Comparison of ENCODE assay signal across 10 cellular contexts in the genomic region with DNA sequence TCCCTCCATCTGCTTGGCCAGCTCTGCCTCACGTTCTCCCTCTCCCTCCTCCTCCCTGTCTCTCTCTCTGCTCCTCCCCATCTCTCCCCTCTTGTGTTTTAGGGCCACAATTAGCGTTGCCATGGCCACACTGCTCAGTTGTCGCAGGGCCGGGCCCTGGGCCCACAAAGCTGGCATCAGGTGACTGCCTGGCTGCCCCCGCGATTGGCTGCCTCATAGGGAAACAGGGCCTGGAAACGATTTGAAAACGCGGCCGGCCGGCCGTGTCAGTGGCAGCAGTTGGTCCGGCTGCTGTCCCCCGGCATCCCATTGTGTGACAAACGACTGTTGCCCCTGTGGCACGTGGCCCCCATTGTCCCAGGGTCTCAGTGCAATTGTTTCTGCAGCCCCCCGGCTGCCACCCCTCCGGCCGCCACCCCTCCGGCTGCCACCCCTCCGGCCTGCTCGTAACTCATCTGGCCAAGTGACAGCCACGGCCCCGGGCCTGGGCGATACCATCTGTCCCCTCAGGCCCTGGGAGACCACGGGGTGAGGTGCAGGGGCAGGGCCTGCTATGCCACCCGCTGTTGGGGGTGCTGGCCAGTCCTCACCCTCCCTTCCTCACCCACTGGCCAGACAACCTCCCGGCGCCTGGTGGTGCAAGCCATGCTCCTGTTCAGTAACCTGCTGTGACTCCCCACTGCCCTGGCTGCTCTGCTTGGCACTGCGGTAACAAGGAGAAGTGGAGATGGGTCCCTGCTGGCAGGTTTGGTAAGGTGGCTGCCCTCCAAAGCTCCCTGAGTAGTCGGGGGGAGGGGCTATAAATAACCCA. TPM values are rescaled to one million over a fixed set of nuclear protein-coding genes. Genes with fewer than 3 reads are reported as not detected.
DNase-seq lines count a peak whose midpoint lies in the region; ATAC-seq and TF ChIP-seq lines count a peak whose summit lies in the region.
"Had no signal": no experiment of that assay in that cellular context is flagged by ENCODE, and none has a peak within 500 bp of the region (broad histone marks: within the 10 kb centered on the region; RNA-seq: fewer than 3 reads in every experiment).

No MANE protein-coding gene starts in this region.

- H3K4me3 ChIP-seq in fibroblast of lung (replicated peaks in 1 of 4; ENCODE audit: control extremely low read depth in 1 of 4, insufficient read depth in 1 of 4, low read depth in 3 of 4, low read length in 4 of 4): peak overlapping the region in 1 of 4 experiments; percentile 22
- peak overlapping the region in 1 of 2 donors; percentile 6 for H3K4me3 ChIP-seq in uterus

- intact Hi-C loops in uterus (cut with DNase I; ENCODE audit: low total_unique reads): no loop called here

- H2AFZ ChIP-seq in fibroblast of lung (ENCODE audit: low read length): peak overlapping the region; percentile 62

- no peak for TF ChIP-seq CTCF in fibroblast of lung (conservative IDR thresholded peaks at IDR 0.05 in 1 of 2, IDR thresholded peaks at IDR 0.05 in 1 of 2; ENCODE audit: low read depth in 1 of 2, low read length in 2 of 2)
- no peak for TF ChIP-seq CTCF in neural crest cell (conservative IDR thresholded peaks at IDR 0.05)
- no peak for TF ChIP-seq CTCF in GM10266 (IDR thresholded peaks at IDR 0.05; ENCODE audit: control insufficient read depth, insufficient read depth, low read depth, missing control alignments)
- no peak for TF ChIP-seq CTCF in uterus (IDR thresholded peaks at IDR 0.05)
- TF ChIP-seq CTCF in HFFc6 (IDR thresholded peaks at IDR 0.05): no peak

- H3K27me3 ChIP-seq in fibroblast of lung (ENCODE audit: control insufficient read depth, insufficient read depth, low read length) (no peaks in the 10 kb centered on the region), uterus (no peaks in the 10 kb centered on the region)

- H3K9me3 ChIP-seq in fibroblast of lung (ENCODE audit: control insufficient read depth, insufficient read depth, low read depth, low read length) (no peaks in the 10 kb centered on the region), uterus (no peaks in the 10 kb centered on the region)

- H3K36me3 ChIP-seq in fibroblast of lung (ENCODE audit: control insufficient read depth, insufficient read depth, low read length) (no peaks in the 10 kb centered on the region), uterus (no peaks in the 10 kb centered on the region)

- H3K27ac ChIP-seq in fibroblast of lung (ENCODE audit: insufficient read depth, low read length): no peak overlapping the region
- peak overlapping the region in 1 of 2 donors; percentile 33 for H3K27ac ChIP-seq in uterus

- H3K79me2 ChIP-seq in fibroblast of lung (ENCODE audit: control insufficient read depth, insufficient read depth, low read length): no peaks in the 10 kb centered on the region

- H3K4me1 ChIP-seq in fibroblast of lung (ENCODE audit: control insufficient read depth, extremely low read depth, insufficient read depth, low read length) (no peaks in the 10 kb centered on the region), uterus (peaks cover 0 to 4% of the 10 kb centered on the region in 2 donors)

- DNase-seq in GM03348 (ENCODE audit: low spot score) (peak; percentile 63), NCI-H526 treated with DMSO at 0.1 percent for 48 hours (lab: John Stamatoyannopoulos, UW) (peak; percentile 78), fibroblast of lung (ENCODE audit: low read depth in 2 of 2) (peak; percentile 17 to 41), neural crest cell (ENCODE audit: low read depth, low spot score) (peak; percentile 55), GM10266 (ENCODE audit: extremely low spot score) (no peak), uterus (no peak), HFFc6 (no peak)

- no peak for TF ChIP-seq POLR2A in uterus (IDR thresholded peaks at IDR 0.05)

- no peak for ATAC-seq in HG03565 (IDR thresholded peaks at IDR 0.05; ENCODE audit: unreplicated experiment)

- H3K4me1 Mint-ChIP-seq in neural crest cell (peaks cover 12% of the 10 kb centered on the region), HFFc6 (ENCODE audit: low read depth) (no peaks in the 10 kb centered on the region)
- H3K4me1 Mint-ChIP-seq: central memory CD8-positive, alpha-beta T cell had no signal

- H3K36me3 Mint-ChIP-seq in neural crest cell (ENCODE audit: low read depth): no peaks in the 10 kb centered on the region
- no peaks in the 10 kb centered on the region for H3K36me3 Mint-ChIP-seq in HFFc6 (ENCODE audit: low read depth)

- H3K4me3 Mint-ChIP-seq in neural crest cell (peak overlapping the region; percentile 15), HFFc6 (no peak overlapping the region)
- H3K4me3 Mint-ChIP-seq: central memory CD8-positive, alpha-beta T cell had no signal

- no peak overlapping the region for H3K9ac ChIP-seq in fibroblast of lung (ENCODE audit: insufficient read depth, low read length)

- H3K9me3 Mint-ChIP-seq in neural crest cell: no peaks in the 10 kb centered on the region
- H3K9me3 Mint-ChIP-seq in HFFc6: no peaks in the 10 kb centered on the region
- H3K9me3 Mint-ChIP-seq: central memory CD8-positive, alpha-beta T cell had no signal

- H3K27me3 Mint-ChIP-seq in neural crest cell (ENCODE audit: low read depth) (no peaks in the 10 kb centered on the region), HFFc6 (ENCODE audit: insufficient read depth) (peaks cover 28% of the 10 kb centered on the region)

- H3K27ac Mint-ChIP-seq in neural crest cell (ENCODE audit: unreplicated experiment) (no peak overlapping the region), HFFc6 (no peak overlapping the region)

- no peaks in the 10 kb centered on the region for H4K20me1 ChIP-seq in fibroblast of lung (ENCODE audit: control insufficient read depth, extremely low read depth, insufficient read depth, low read length)

- peak overlapping the region; percentile 44 for H3K4me2 ChIP-seq in fibroblast of lung (ENCODE audit: extremely low read depth, insufficient read depth, low read length)

RNA-seq across cellular contexts. Expression of gene FOXN4, which starts 17.3 kb away (rescaled TPM):
- total RNA-seq in fibroblast of lung (not detected in 2 replicates), neural crest cell (1.3 and 1.7 TPM in 2 replicates), uterus (not detected)
- polyA plus RNA-seq in fibroblast of lung: not detected in 2 replicates
- not detected in 2 replicates for polyA plus RNA-seq in fibroblast of lung (2012)
- polyA minus RNA-seq in fibroblast of lung (ENCODE audit: low replicate concordance): not detected in 2 replicates
- total RNA-seq in HFFc6 (2021; fragmentation: NEBNext Ultra II Directional; extraction: Animal tissue kit (Norgen Biotek cat#: 25700)): not detected
- total RNA-seq: urinary bladder had no signal
- polyA plus RNA-seq: urinary bladder had no signal

RNA-seq across cellular contexts. Expression of gene MYO1H, which starts 56.0 kb away (rescaled TPM):
- total RNA-seq in fibroblast of lung (0.77 TPM in 1 of 2 replicates, not detected in the other), neural crest cell (not detected in 2 replicates), uterus (not detected)
- polyA plus RNA-seq in fibroblast of lung: 0.07 and 0.15 TPM in 2 replicates
- 0.15 TPM in 1 of 2 replicates, not detected in the other for polyA plus RNA-seq in fibroblast of lung (2012)
- polyA minus RNA-seq in fibroblast of lung (ENCODE audit: low replicate concordance): not detected in 2 replicates
- not detected for total RNA-seq in HFFc6 (2021; fragmentation: NEBNext Ultra II Directional; extraction: Animal tissue kit (Norgen Biotek cat#: 25700))
- total RNA-seq: urinary bladder had no signal
- polyA plus RNA-seq: urinary bladder had no signal

Comparison
In these comparisons a context has a peak if more than half of its experiments do, and no peak if none do; other contexts are left out.
1. DNase-seq: peak in GM03348 (single experiment), NCI-H526 treated with DMSO at 0.1 percent for 48 hours (single experiment), fibroblast of lung (2 of 2) and neural crest cell (single experiment); none in GM10266 (single experiment), uterus (0 of 2) and HFFc6 (single experiment).